Comparison of ENCODE assay signal across 8 cellular contexts in the genomic region with DNA sequence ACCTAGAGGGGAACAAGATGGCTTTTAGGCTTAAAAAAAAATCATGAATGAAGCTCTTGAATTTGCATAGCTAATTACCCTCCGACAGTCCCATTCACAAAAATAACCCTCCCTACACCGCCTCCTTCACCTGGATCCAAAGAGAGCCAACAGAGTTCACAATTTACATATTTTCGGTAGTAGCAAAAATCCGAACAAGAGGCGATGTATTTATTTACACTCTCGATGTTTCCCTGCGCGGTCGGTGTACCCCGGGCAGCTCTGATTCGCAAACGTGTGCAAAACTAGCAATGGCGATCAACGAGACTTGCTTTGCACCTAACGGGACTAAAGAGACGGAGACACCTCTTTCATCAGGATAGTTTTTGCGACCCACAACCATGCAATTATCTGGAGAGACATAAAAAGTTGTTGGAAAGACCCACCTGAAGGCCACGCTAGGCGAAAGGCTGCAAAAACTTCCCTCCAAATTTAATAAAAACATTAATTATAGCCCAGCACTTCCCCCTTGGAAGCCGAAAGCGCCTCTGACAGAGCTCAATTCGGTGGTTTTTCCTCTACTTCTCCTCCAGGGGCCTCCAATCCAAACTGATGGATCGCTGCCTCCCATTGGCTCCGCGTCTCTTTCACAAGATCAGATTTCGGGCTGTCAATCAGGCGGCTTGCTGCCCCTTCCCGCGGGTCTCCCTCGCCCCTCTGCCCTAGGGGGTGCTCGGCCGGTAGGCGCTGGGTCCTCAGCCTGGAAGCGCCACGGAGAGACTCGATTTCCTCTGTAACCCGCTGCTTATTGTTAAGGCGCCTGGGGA. TPM values are rescaled to one million over a fixed set of nuclear protein-coding genes. Genes with fewer than 3 reads are reported as not detected.
DNase-seq lines count a peak whose midpoint lies in the region; ATAC-seq and FAIRE-seq lines count a peak whose summit lies in the region.

A gene (minus strand): TSS at position 529 of the 806 bp plus-strand sequence. CDS start 614 bp downstream, outside the sequence.

- CTCF ChIA-PET in CD8-positive, alpha-beta memory T cell (lab: Charles Lee) = interaction anchor here (0.9 kb wide), 1 partner anchor 80 kb away, joined by 3 read pairs; no protein-coding TSS in a partner anchor

- no peak within 1 kb of the TSS for H3K4me3 Mint-ChIP-seq in CD8-positive, alpha-beta memory T cell

- H3K4me3 ChIP-seq in CD8-positive, alpha-beta memory T cell (ENCODE audit: low read length) = peak within 1 kb of the TSS; percentile 44
- peak within 1 kb of the TSS; percentile 46 for H3K4me3 ChIP-seq in Jurkat, Clone E6-1 (ENCODE audit: low read length)
- peak within 1 kb of the TSS; percentile 89 to 94 for H3K4me3 ChIP-seq in duodenal mucosa (ENCODE audit: low read depth in 1 of 2, low read length in 2 of 2)
- peak within 1 kb of the TSS; percentile 78 to 95 (median 87) for H3K4me3 ChIP-seq in subcutaneous abdominal adipose tissue (ENCODE audit: low read depth in 1 of 5, low read length in 5 of 5)

- H3K27ac ChIP-seq in CD8-positive, alpha-beta memory T cell (ENCODE audit: low read depth, low read length) = peak within 1 kb of the TSS; percentile 38
- H3K27ac ChIP-seq in duodenal mucosa (ENCODE audit: low read depth, low read length) (peak within 1 kb of the TSS; percentile 70), subcutaneous abdominal adipose tissue (ENCODE audit: low read depth, low read length) (peak within 1 kb of the TSS; percentile 90)

- FAIRE-seq in RCC 7860 (lab: Jason Lieb, UNC) = no peak

- H3K4me1 ChIP-seq in CD8-positive, alpha-beta memory T cell (ENCODE audit: insufficient read depth, low read length) = peaks cover 9% of the 10 kb centered on the region
- H3K4me1 ChIP-seq in duodenal mucosa (ENCODE audit: control insufficient read depth in 1 of 2, insufficient read depth in 2 of 2, low read length in 2 of 2) (peaks cover 7 to 30% of the 10 kb centered on the region in 2 donors), subcutaneous abdominal adipose tissue (ENCODE audit: control insufficient read depth in 5 of 5, insufficient read depth in 5 of 5, low read length in 5 of 5) (peaks cover 3 to 36% (median 29%) of the 10 kb centered on the region in 5 donors)

- peaks cover 11% of the 10 kb centered on the region for H3K27me3 ChIP-seq in CD8-positive, alpha-beta memory T cell (ENCODE audit: insufficient read depth, low read length, poor library complexity, severe bottlenecking)
- H3K27me3 ChIP-seq in duodenal mucosa (ENCODE audit: control insufficient read depth in 1 of 2, insufficient read depth in 2 of 2, low read length in 2 of 2) (peaks cover 0 to 4% of the 10 kb centered on the region in 2 donors), subcutaneous abdominal adipose tissue (ENCODE audit: control insufficient read depth in 5 of 5, insufficient read depth in 4 of 5, low read length in 5 of 5) (peaks cover 0 to 6% (median 0%) of the 10 kb centered on the region in 5 donors)

- H3K9me3 ChIP-seq in CD8-positive, alpha-beta memory T cell (ENCODE audit: low read length) = no peaks in the 10 kb centered on the region
- H3K9me3 ChIP-seq in duodenal mucosa (ENCODE audit: control insufficient read depth in 1 of 2, low read length in 2 of 2) (no peaks in the 10 kb centered on the region), subcutaneous abdominal adipose tissue (ENCODE audit: control insufficient read depth in 5 of 5, low read length in 5 of 5) (no peaks in the 10 kb centered on the region)

- peak; percentile 70 for ATAC-seq in left lobe of liver
- ATAC-seq in HG03095 (IDR thresholded peaks at IDR 0.05; ENCODE audit: unreplicated experiment) = no peak

- no peaks in the 10 kb centered on the region for H3K36me3 Mint-ChIP-seq in CD8-positive, alpha-beta memory T cell

- H3K9me3 Mint-ChIP-seq in CD8-positive, alpha-beta memory T cell = no peaks in the 10 kb centered on the region

- POLR2A ChIA-PET in CD8-positive, alpha-beta memory T cell (lab: Charles Lee) = interaction anchor here (0.7 kb wide), 1 partner anchor 10 kb away, joined by 3 read pairs; no protein-coding TSS in a partner anchor

- no peak within 1 kb of the TSS for H3K27ac Mint-ChIP-seq in CD8-positive, alpha-beta memory T cell

- peak within 1 kb of the TSS; percentile 48 to 63 for H3K9ac ChIP-seq in duodenal mucosa (ENCODE audit: low read depth in 1 of 2, low read length in 2 of 2)
- peak within 1 kb of the TSS; percentile 77 to 89 (median 78) for H3K9ac ChIP-seq in subcutaneous abdominal adipose tissue (ENCODE audit: low read length in 5 of 5)

- peak in 1 of 5 donors; percentile 5 for DNase-seq in CD8-positive, alpha-beta memory T cell
- DNase-seq in Jurkat, Clone E6-1 (ENCODE audit: low read depth, low spot score) = no peak
- DNase-seq in RCC 7860 (ENCODE audit: low spot score) (peak; percentile 36), left lobe of liver (ENCODE audit: low spot score) (peak; percentile 74)
- no peak for DNase-seq in stimulated activated CD4-positive, alpha-beta T cell treated with anti-CD3 and anti-CD28 coated beads, Interleukin-4, amount 100 ng/mL, for 1 hour

- no peaks in the 10 kb centered on the region for H3K4me1 Mint-ChIP-seq in CD8-positive, alpha-beta memory T cell

- H3K36me3 ChIP-seq in CD8-positive, alpha-beta memory T cell (ENCODE audit: insufficient read depth, low read length) = no peaks in the 10 kb centered on the region
- H3K36me3 ChIP-seq in duodenal mucosa (ENCODE audit: control insufficient read depth in 1 of 2, insufficient read depth in 2 of 2, low read length in 2 of 2) (no peaks in the 10 kb centered on the region), subcutaneous abdominal adipose tissue (ENCODE audit: control insufficient read depth in 5 of 5, insufficient read depth in 5 of 5, low read length in 5 of 5) (no peaks in the 10 kb centered on the region)

- peaks cover 2 to 24% of the 10 kb centered on the region in 2 donors for H3K27me3 Mint-ChIP-seq in CD8-positive, alpha-beta memory T cell

RNA-seq across cellular contexts. Expression of the gene that starts here (rescaled TPM):
- under 1 TPM; 0.31 TPM for total RNA-seq in CD8-positive, alpha-beta memory T cell
- 1.7 TPM for polyA plus RNA-seq in CD8-positive, alpha-beta memory T cell
- polyA plus RNA-seq in Jurkat, Clone E6-1 (2012; ENCODE audit: insufficient read depth, insufficient read length) = not detected
- total RNA-seq in left lobe of liver = 8.4 TPM

Comparison
In these comparisons a context has a peak if more than half of its experiments do, and no peak if none do; other contexts are left out.
1. DNase-seq: peak in RCC 7860 (single experiment) and left lobe of liver (single experiment); none in Jurkat, Clone E6-1 (single experiment) and stimulated activated CD4-positive, alpha-beta T cell treated with anti-CD3 and anti-CD28 coated beads, Interleukin-4, amount 100 ng/mL, for 1 hour (single experiment).
2. H3K27ac ChIP-seq: peak in every context shown above with its lines; median percentile 90 in subcutaneous abdominal adipose tissue; 70 in duodenal mucosa; 38 in CD8-positive, alpha-beta memory T cell.
3. Peak in every context shown above with its lines, with median percentiles within 50 percentile points of each other: H3K4me3 ChIP-seq.